ENCODE assay signal across 1 cellular context in the genomic region with DNA sequence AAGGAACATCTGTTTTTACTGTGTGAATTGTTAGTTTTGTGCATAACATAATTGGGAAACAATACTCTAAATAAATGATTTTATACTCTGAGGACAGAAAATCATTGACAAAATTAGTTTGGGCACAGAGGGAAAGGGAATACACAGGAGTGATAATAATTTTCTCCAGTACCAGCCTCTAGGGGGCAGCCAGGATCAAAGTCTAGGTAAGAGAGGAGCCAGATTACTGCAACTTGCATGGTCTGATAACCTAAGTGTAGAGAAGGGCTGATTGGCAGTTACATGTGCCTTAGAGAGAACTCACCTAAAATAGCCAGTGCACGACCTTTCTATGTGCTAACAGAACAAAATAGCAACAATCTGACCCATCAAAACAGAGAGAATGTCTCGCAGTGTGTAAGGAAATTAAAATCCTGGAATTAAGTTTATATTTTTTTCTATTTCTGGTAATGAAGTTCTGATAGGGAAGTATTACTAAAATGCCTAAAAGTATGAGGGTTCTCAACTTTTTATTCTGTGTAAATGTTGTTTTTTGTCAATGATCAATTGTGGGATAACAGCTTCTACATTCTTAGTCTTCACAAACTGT.
TF ChIP-seq lines count a peak whose summit lies in the region.

No MANE protein-coding gene starts in this region.

TF ChIP-seq in GM23338, 12 proteins besides CTCF, POLR2A, EP300 and RAD21 (continued from another document):
- TF ChIP-seq, protein P1, sequence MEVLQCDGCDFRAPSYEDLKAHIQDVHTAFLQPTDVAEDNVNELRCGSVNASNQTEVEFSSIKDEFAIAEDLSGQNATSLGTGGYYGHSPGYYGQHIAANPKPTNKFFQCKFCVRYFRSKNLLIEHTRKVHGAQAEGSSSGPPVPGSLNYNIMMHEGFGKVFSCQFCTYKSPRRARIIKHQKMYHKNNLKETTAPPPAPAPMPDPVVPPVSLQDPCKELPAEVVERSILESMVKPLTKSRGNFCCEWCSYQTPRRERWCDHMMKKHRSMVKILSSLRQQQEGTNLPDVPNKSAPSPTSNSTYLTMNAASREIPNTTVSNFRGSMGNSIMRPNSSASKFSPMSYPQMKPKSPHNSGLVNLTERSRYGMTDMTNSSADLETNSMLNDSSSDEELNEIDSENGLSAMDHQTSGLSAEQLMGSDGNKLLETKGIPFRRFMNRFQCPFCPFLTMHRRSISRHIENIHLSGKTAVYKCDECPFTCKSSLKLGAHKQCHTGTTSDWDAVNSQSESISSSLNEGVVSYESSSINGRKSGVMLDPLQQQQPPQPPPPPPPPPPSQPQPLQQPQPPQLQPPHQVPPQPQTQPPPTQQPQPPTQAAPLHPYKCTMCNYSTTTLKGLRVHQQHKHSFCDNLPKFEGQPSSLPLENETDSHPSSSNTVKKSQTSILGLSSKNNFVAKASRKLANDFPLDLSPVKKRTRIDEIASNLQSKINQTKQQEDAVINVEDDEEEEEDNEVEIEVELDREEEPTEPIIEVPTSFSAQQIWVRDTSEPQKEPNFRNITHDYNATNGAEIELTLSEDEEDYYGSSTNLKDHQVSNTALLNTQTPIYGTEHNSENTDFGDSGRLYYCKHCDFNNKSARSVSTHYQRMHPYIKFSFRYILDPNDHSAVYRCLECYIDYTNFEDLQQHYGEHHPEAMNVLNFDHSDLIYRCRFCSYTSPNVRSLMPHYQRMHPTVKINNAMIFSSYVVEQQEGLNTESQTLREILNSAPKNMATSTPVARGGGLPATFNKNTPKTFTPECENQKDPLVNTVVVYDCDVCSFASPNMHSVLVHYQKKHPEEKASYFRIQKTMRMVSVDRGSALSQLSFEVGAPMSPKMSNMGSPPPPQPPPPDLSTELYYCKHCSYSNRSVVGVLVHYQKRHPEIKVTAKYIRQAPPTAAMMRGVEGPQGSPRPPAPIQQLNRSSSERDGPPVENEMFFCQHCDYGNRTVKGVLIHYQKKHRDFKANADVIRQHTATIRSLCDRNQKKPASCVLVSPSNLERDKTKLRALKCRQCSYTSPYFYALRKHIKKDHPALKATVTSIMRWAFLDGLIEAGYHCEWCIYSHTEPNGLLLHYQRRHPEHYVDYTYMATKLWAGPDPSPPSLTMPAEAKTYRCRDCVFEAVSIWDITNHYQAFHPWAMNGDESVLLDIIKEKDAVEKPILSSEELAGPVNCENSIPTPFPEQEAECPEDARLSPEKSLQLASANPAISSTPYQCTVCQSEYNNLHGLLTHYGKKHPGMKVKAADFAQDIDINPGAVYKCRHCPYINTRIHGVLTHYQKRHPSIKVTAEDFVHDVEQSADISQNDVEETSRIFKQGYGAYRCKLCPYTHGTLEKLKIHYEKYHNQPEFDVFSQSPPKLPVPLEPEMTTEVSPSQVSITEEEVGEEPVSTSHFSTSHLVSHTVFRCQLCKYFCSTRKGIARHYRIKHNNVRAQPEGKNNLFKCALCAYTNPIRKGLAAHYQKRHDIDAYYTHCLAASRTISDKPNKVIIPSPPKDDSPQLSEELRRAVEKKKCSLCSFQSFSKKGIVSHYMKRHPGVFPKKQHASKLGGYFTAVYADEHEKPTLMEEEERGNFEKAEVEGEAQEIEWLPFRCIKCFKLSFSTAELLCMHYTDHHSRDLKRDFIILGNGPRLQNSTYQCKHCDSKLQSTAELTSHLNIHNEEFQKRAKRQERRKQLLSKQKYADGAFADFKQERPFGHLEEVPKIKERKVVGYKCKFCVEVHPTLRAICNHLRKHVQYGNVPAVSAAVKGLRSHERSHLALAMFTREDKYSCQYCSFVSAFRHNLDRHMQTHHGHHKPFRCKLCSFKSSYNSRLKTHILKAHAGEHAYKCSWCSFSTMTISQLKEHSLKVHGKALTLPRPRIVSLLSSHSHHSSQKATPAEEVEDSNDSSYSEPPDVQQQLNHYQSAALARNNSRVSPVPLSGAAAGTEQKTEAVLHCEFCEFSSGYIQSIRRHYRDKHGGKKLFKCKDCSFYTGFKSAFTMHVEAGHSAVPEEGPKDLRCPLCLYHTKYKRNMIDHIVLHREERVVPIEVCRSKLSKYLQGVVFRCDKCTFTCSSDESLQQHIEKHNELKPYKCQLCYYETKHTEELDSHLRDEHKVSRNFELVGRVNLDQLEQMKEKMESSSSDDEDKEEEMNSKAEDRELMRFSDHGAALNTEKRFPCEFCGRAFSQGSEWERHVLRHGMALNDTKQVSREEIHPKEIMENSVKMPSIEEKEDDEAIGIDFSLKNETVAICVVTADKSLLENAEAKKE (CRISPR knock-in tag; IDR thresholded peaks at IDR 0.05): no peak
